In genomic region chr7:1346533-1346805, GRCh38 we compare ENCODE assay signal across 23 cellular contexts.
"Had no signal": no experiment of that assay in that cellular context is flagged by ENCODE, and none has a peak within 500 bp of the region (broad histone marks: within the 10 kb centered on the region; RNA-seq: fewer than 3 reads in every experiment).

No MANE protein-coding gene starts in this region.

- H3K36me3 ChIP-seq: heart left ventricle, neural progenitor cell, ovary, prostate gland, right lobe of liver, tibial nerve, uterus had no signal

- H3K4me2 ChIP-seq: neural progenitor cell, smooth muscle cell had no signal

- H3K9me3 ChIP-seq: heart left ventricle, ovary, prostate gland, right lobe of liver, uterus had no signal

- ATAC-seq: heart left ventricle; left lobe of liver; natural killer cell; stimulated activated naive CD8-positive, alpha-beta T cell treated with anti-CD3 and anti-CD28 coated beads, Interleukin-15, amount 100 ng/mL, for 72 hours had no signal

- H3K27me3 ChIP-seq: neural progenitor cell, ovary, right lobe of liver, uterus had no signal

- H3K9ac ChIP-seq: neural progenitor cell had no signal

- H3K4me3 ChIP-seq: heart left ventricle, lung, neural progenitor cell, ovary, prostate gland, right lobe of liver, smooth muscle cell, tibial nerve, uterus had no signal

- H3K4me1 ChIP-seq: heart left ventricle, prostate gland, right lobe of liver, tibial nerve, uterus had no signal

- H3K27ac ChIP-seq: heart left ventricle, neural progenitor cell, ovary, prostate gland, right lobe of liver, tibial nerve, uterus had no signal

- H2AFZ ChIP-seq: neural progenitor cell had no signal

- DNase-seq: hypothalamus; islet precursor cell; mesendoderm; naive B cell; natural killer cell; ovary; retina; stimulated activated CD4-positive, alpha-beta T cell treated with anti-CD3 and anti-CD28 coated beads, Interleukin-1b, Interleukin-23, amount 100 ng/mL, for 48 hours; stimulated activated CD4-positive, alpha-beta T cell treated with anti-CD3 and anti-CD28 coated beads, Interleukin-2, amount 100 ng/mL, for 48 hours; stimulated activated CD4-positive, alpha-beta T cell treated with anti-CD3 and anti-CD28 coated beads, Interleukin-4, amount 100 ng/mL, for 4 hours; stimulated activated CD8-positive, alpha-beta memory T cell treated with anti-CD3 and anti-CD28 coated beads, Interleukin-4, amount 100 ng/mL, for 48 hours; stimulated activated naive CD4-positive, alpha-beta T cell treated with Interleukin-2 at 50 U/mL for 16 hours; stimulated activated naive CD8-positive, alpha-beta T cell treated with anti-CD3 and anti-CD28 coated beads, Interleukin-15, amount 100 ng/mL, for 72 hours; substantia nigra; uterus had no signal
